Comparison of ENCODE assay signal across 15 cellular contexts in genomic region chr3:119236756-119237155, GRCh38. TPM values are rescaled to one million over a fixed set of nuclear protein-coding genes. Genes with fewer than 3 reads are reported as not detected.
DNase-seq lines count a peak whose midpoint lies in the region; ATAC-seq and TF ChIP-seq lines count a peak whose summit lies in the region.
"Had no signal": no experiment of that assay in that cellular context is flagged by ENCODE, and none has a peak within 500 bp of the region (broad histone marks: within the 10 kb centered on the region; RNA-seq: fewer than 3 reads in every experiment).

No MANE protein-coding gene starts in this region.

- no peak overlapping the region for H2AFZ ChIP-seq in IMR-90 (replicated peaks; ENCODE audit: low read length, poor library complexity)
- H2AFZ ChIP-seq: neural progenitor cell had no signal

- H3K27me3 Mint-ChIP-seq in activated naive CD8-positive, alpha-beta T cell = no peaks in the 10 kb centered on the region
- H3K27me3 Mint-ChIP-seq in osteocyte (ENCODE audit: unreplicated experiment) = no peaks in the 10 kb centered on the region
- H3K27me3 Mint-ChIP-seq: activated B cell treated with CpG ODN at 0.5 μM for 24 hours had no signal

- dilution Hi-C loops in IMR-90 (cut with HindIII; ENCODE audit: low sequenced_read_pairs, unreplicated experiment) = no loop called here

- H3K4ac ChIP-seq in IMR-90 (ENCODE audit: low read depth, low read length) = peak overlapping the region; percentile 29; the same call in 1 of the 2 replicates

- no peak overlapping the region for H3K27ac ChIP-seq in IMR-90 (ENCODE audit: insufficient read depth, low read length)
- H3K27ac ChIP-seq: neural progenitor cell had no signal

- H3K4me3 Mint-ChIP-seq in activated naive CD8-positive, alpha-beta T cell = peak overlapping the region; percentile 11
- no peak overlapping the region for H3K4me3 Mint-ChIP-seq in osteocyte (ENCODE audit: unreplicated experiment)
- H3K4me3 Mint-ChIP-seq: activated B cell treated with CpG ODN at 0.5 μM for 24 hours, neural progenitor cell had no signal

- H3K18ac ChIP-seq in IMR-90 (ENCODE audit: low read depth, low read length) = peak overlapping the region; percentile 36

- DNase-seq in activated naive CD4-positive, alpha-beta T cell treated with Interleukin-2 at 50 U/mL for 16 hours = peak; percentile 13
- DNase-seq in activated naive CD4-positive, alpha-beta T cell treated with anti-CD3 and anti-CD28 coated beads, Interleukin-2, amount 50 U/mL, for 72 hours (ENCODE audit: low spot score in 2 of 2) = no peak
- DNase-seq in IMR-90 (no peak), osteocyte (ENCODE audit: extremely low spot score, unreplicated experiment) (no peak), OCI-M1 (lab: John Stamatoyannopoulos, UW) (no peak)
- DNase-seq: activated B cell treated with CpG ODN at 0.5 μM for 24 hours, body of pancreas, DMS79, Karpas-422, NCI-H1436 treated with DMSO at 0.1 percent for 48 hours, SK-N-SH had no signal

- peaks cover 6 to 31% of the 10 kb centered on the region in 2 donors for H3K36me3 Mint-ChIP-seq in activated naive CD4-positive, alpha-beta T cell treated with anti-CD3 and anti-CD28 coated beads, Interleukin-2, amount 50 U/mL, for 72 hours
- H3K36me3 Mint-ChIP-seq in activated naive CD8-positive, alpha-beta T cell = peaks cover 11% of the 10 kb centered on the region
- peaks cover 33% of the 10 kb centered on the region for H3K36me3 Mint-ChIP-seq in osteocyte (ENCODE audit: unreplicated experiment)

- H3K9me1 ChIP-seq in IMR-90 (ENCODE audit: insufficient read depth, low read length) = peaks cover 8% of the 10 kb centered on the region

- TF ChIP-seq CTCF in IMR-90 (conservative IDR thresholded peaks at IDR 0.05; ENCODE audit: low read depth, low read length) = no peak
- no peak for TF ChIP-seq CTCF in osteocyte (IDR thresholded peaks at IDR 0.05)

- BruUV-seq in IMR-90 (replicated peaks; lab: Mats Ljungman, UMichigan) = no TSS peak

- no peak overlapping the region for H3K23ac ChIP-seq in IMR-90 (ENCODE audit: low read depth, low read length)

- peaks cover 17% of the 10 kb centered on the region for H3K36me3 ChIP-seq in IMR-90 (ENCODE audit: control insufficient read depth, insufficient read depth, low read length)

- H4K20me1 ChIP-seq in IMR-90 (ENCODE audit: insufficient read depth, low read length) = peaks cover 6% of the 10 kb centered on the region; the same call in 1 of the 2 replicates

- H2BK20ac ChIP-seq in IMR-90 (ENCODE audit: low read depth, low read length) = no peak overlapping the region

- peaks cover 5% of the 10 kb centered on the region; the same call in 1 of the 2 replicates for H3K4me1 ChIP-seq in IMR-90 (ENCODE audit: control insufficient read depth, insufficient read depth, low read length)

- 0 out of 2 replicates have a peak overlapping the region, but pooled peaks have one; percentile 56 for H2AK5ac ChIP-seq in IMR-90 (ENCODE audit: low read depth, low read length)

- no peak overlapping the region for H3K9ac ChIP-seq in IMR-90 (ENCODE audit: low read depth, low read length)
- H3K9ac ChIP-seq: neural progenitor cell, SK-N-SH had no signal

- peak overlapping the region in 1 of 2 donors; percentile 71 for H3K27ac Mint-ChIP-seq in activated naive CD4-positive, alpha-beta T cell treated with anti-CD3 and anti-CD28 coated beads, Interleukin-2, amount 50 U/mL, for 72 hours
- H3K27ac Mint-ChIP-seq in activated naive CD8-positive, alpha-beta T cell = peak overlapping the region; percentile 54
- H3K27ac Mint-ChIP-seq in osteocyte (ENCODE audit: unreplicated experiment) = peak overlapping the region; percentile 38
- H3K27ac Mint-ChIP-seq: activated B cell treated with CpG ODN at 0.5 μM for 24 hours, neural progenitor cell had no signal

- H2BK15ac ChIP-seq in IMR-90 (ENCODE audit: low read depth, low read length) = no peak overlapping the region

- H3K9me3 ChIP-seq in IMR-90 (ENCODE audit: control insufficient read depth, insufficient read depth, low read length) = no peaks in the 10 kb centered on the region
- H3K9me3 ChIP-seq: body of pancreas, SK-N-SH had no signal

- in situ Hi-C loops in IMR-90 (cut with MboI; ENCODE audit: low sequenced_read_pairs) = no loop called here

- CTCF ChIA-PET in IMR-90 (lab: Yijun Ruan, JAX) = interaction anchor here (0.8 to 0.9 kb wide), 2 partner anchors 10 to 13 kb away, joined by 3 to 4 read pairs; no protein-coding TSS in a partner anchor

- ATAC-seq in activated naive CD4-positive, alpha-beta T cell treated with anti-CD3 and anti-CD28 coated beads, Interleukin-2, amount 50 U/mL, for 72 hours = no peak
- ATAC-seq in IMR-90 (ENCODE audit: low read depth) (no peak), GM19452 (IDR thresholded peaks at IDR 0.05; ENCODE audit: unreplicated experiment) (no peak), GM19351 (IDR thresholded peaks at IDR 0.05; ENCODE audit: unreplicated experiment) (no peak)
- ATAC-seq: body of pancreas had no signal

- WGBS in IMR-90 (ENCODE audit: extremely low coverage in 2 of 2, insufficient read length in 1 of 2), 2 experiments = 100% methylated on average over 1 of the region's 7 CpGs; no CpG with 5 or more reads in 1 of the 2 experiments

- POLR2A ChIA-PET in IMR-90 (lab: Charles Lee; ENCODE audit: unreplicated experiment) = no interaction called here

- no peak overlapping the region for H3K14ac ChIP-seq in IMR-90 (replicated peaks; ENCODE audit: low read depth, low read length)

- H2AK9ac ChIP-seq in IMR-90 (replicated peaks; ENCODE audit: low read depth, low read length, poor library complexity) = no peak overlapping the region

- H2BK5ac ChIP-seq in IMR-90 (ENCODE audit: low read depth, low read length, poor library complexity, severe bottlenecking) = peak overlapping the region; percentile 18

- no peak overlapping the region for H4K8ac ChIP-seq in IMR-90 (ENCODE audit: low read depth in 2 of 2, low read length in 2 of 2)

- TF ChIP-seq RAD21 in IMR-90 (IDR thresholded peaks at IDR 0.05; ENCODE audit: low read length) = no peak

- H3K4me2 ChIP-seq in IMR-90 (ENCODE audit: low read depth, low read length) = peak overlapping the region; percentile 3; the same call in 1 of the 2 replicates
- H3K4me2 ChIP-seq: neural progenitor cell, SK-N-SH had no signal

- H3K56ac ChIP-seq in IMR-90 (ENCODE audit: extremely low read depth, insufficient read depth, low read length) = no peak overlapping the region

- intact Hi-C loops in IMR-90 (cut with micrococcal nuclease) = no loop called here

- TF ChIP-seq POLR2A in IMR-90 (IDR thresholded peaks at IDR 0.05; ENCODE audit: low read depth, low read length) = no peak

- H3K9me3 Mint-ChIP-seq in activated naive CD4-positive, alpha-beta T cell treated with anti-CD3 and anti-CD28 coated beads, Interleukin-2, amount 50 U/mL, for 72 hours = no peaks in the 10 kb centered on the region
- H3K9me3 Mint-ChIP-seq in activated naive CD8-positive, alpha-beta T cell (ENCODE audit: low read depth) = no peaks in the 10 kb centered on the region
- H3K9me3 Mint-ChIP-seq in osteocyte (ENCODE audit: unreplicated experiment) = no peaks in the 10 kb centered on the region
- H3K9me3 Mint-ChIP-seq: activated B cell treated with CpG ODN at 0.5 μM for 24 hours, neural progenitor cell had no signal

- H3K79me1 ChIP-seq in IMR-90 (ENCODE audit: low read depth in 1 of 2, low read length in 2 of 2) = peaks cover 16 to 40% of the 10 kb centered on the region in 2 experiments

- H3K4me1 Mint-ChIP-seq in activated naive CD8-positive, alpha-beta T cell (ENCODE audit: low read depth) = peaks cover 57% of the 10 kb centered on the region
- peaks cover 39% of the 10 kb centered on the region for H3K4me1 Mint-ChIP-seq in osteocyte (ENCODE audit: unreplicated experiment)

- peak overlapping the region; percentile 62; the same call in 1 of the 2 replicates for H4K5ac ChIP-seq in IMR-90 (ENCODE audit: low read depth, low read length)

- H2BK120ac ChIP-seq in IMR-90 (ENCODE audit: low read depth, low read length) = no peak overlapping the region

- H3K4me3 ChIP-seq in IMR-90 (ENCODE audit: insufficient read depth, low read depth, low read length) = no peak overlapping the region
- H3K4me3 ChIP-seq: body of pancreas, neural progenitor cell had no signal

- H4K91ac ChIP-seq in IMR-90 (ENCODE audit: insufficient read depth, low read depth, low read length) = peak overlapping the region; percentile 53; the same call in 1 of the 2 replicates

- H3K27me3 ChIP-seq in IMR-90 (ENCODE audit: control insufficient read depth, insufficient read depth, low read length) = no peaks in the 10 kb centered on the region
- H3K27me3 ChIP-seq: body of pancreas, neural progenitor cell had no signal

TF ChIP-seq in IMR-90, 13 proteins besides CTCF, POLR2A, EP300 and RAD21 (continues in another document):
- TF ChIP-seq MXI1 (IDR thresholded peaks at IDR 0.05; ENCODE audit: borderline replicate concordance, low read depth, low read length) (no peak), RFX5 (IDR thresholded peaks at IDR 0.05; ENCODE audit: low read depth, low read length) (no peak), NFE2L2 (IDR thresholded peaks at IDR 0.05; ENCODE audit: low read depth, low read length) (no peak), RCOR1 (IDR thresholded peaks at IDR 0.05; ENCODE audit: insufficient replicate concordance, low read length) (no peak), CHD1 (IDR thresholded peaks at IDR 0.05; ENCODE audit: low read depth, low read length) (no peak), MAFK (IDR thresholded peaks at IDR 0.05; ENCODE audit: low read depth, low read length) (no peak), FOS (IDR thresholded peaks at IDR 0.05; ENCODE audit: low read depth, low read length) (no peak), MAZ (IDR thresholded peaks at IDR 0.05; ENCODE audit: borderline replicate concordance, low read depth, low read length) (no peak), BHLHE40 (IDR thresholded peaks at IDR 0.05; ENCODE audit: low read depth, low read length) (no peak)

RNA-seq across cellular contexts. Expression of gene B4GALT4, which starts 3.9 kb away (rescaled TPM):
- total RNA-seq in activated naive CD4-positive, alpha-beta T cell treated with anti-CD3 and anti-CD28 coated beads, Interleukin-2, amount 50 U/mL, for 72 hours = 10 to 100 TPM; 13.8 to 21.0 TPM
- total RNA-seq in IMR-90 (2012; rRNA removed) (30.3 and 30.6 TPM in 2 replicates), osteocyte (21.7 and 21.8 TPM in 2 replicates)
- polyA plus RNA-seq in IMR-90 (2012; rRNA removed) = 23.0 and 27.0 TPM in 2 replicates
- polyA plus RNA-seq in IMR-90 (2012; cell fraction: cytosol; rRNA removed) = 7.5 and 10.5 TPM in 2 replicates
- 5.1 and 22.2 TPM in 2 replicates for polyA plus RNA-seq in IMR-90 (2012; cell fraction: nucleus; rRNA removed; ENCODE audit: low replicate concordance)

RNA-seq across cellular contexts. Expression of gene ARHGAP31, which starts 57.4 kb away (rescaled TPM):
- total RNA-seq in activated naive CD4-positive, alpha-beta T cell treated with anti-CD3 and anti-CD28 coated beads, Interleukin-2, amount 50 U/mL, for 72 hours = 10 to 100 TPM in 1 of 2 donors, 1 to 10 TPM in 1; 2.1 to 11.0 TPM
- total RNA-seq in IMR-90 (2012; rRNA removed) = 6.6 and 7.5 TPM in 2 replicates
- polyA plus RNA-seq in IMR-90 (2012; rRNA removed) = 7.7 and 8.3 TPM in 2 replicates
- polyA plus RNA-seq in IMR-90 (2012; cell fraction: cytosol; rRNA removed) = 2.2 and 2.4 TPM in 2 replicates
- polyA plus RNA-seq in IMR-90 (2012; cell fraction: nucleus; rRNA removed; ENCODE audit: low replicate concordance) = 2.2 and 3.0 TPM in 2 replicates
- 49.7 and 51.0 TPM in 2 replicates for total RNA-seq in osteocyte
